In the genomic region with DNA sequence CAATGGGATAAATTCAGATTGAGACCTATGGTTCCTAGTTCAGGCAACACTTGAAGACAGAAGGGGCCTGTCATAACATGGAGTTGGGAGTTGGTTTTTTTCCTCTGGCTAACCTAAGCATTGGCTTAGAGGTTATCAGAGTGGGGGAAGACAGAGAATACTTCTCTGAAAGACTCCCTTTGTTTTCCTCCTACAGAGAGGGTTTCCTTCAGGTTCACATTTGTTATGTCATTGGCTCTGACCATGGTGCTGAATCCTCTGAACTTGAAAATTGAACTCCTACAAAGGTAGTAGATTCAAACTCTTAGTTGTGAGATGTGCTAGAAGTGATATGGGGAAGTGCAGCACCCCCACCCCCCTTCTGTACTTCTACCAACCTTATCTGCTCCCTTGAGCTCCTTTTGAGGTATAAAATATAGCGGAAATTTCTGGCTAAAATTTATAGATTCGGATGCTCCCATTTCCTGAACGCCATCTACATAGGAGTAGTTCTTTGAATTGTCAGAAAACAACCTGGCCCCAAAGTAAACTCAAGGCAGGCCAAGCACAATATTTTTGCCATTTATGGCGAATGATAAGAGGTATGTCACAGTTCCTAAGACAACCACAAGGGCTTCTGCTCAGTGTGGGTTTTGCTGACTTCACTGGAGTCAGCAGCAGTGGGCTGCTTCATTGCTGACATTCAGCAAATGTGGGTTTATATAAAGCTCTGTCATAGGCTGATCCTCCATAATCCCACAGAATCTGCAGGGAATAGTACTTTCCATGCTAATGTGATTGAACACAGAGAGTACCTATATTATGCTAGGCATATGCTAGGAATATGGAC, we compare ENCODE assay signal across 10 cellular contexts.
A peak's percentile ranks its signal among the peaks of the same experiment; 100 is the strongest.
DNase-seq lines count a peak whose midpoint lies in the region; ATAC-seq, FAIRE-seq and TF ChIP-seq lines count a peak whose summit lies in the region.
"Had no signal": no experiment of that assay in that cellular context is flagged by ENCODE, and none has a peak within 500 bp of the region (broad histone marks: within the 10 kb centered on the region; RNA-seq: fewer than 3 reads in every experiment).

No MANE protein-coding gene starts in this region.

- TF ChIP-seq EP300 in K562 (IDR thresholded peaks at IDR 0.05; ENCODE audit: low read length) (no peak), stomach (IDR thresholded peaks at IDR 0.05) (no peak)

- H3K27ac Mint-ChIP-seq in neural crest cell (ENCODE audit: unreplicated experiment) = no peak overlapping the region

- intact Hi-C loops in K562 (cut with micrococcal nuclease) = no loop called here
- intact Hi-C loops in stomach (cut with DNase I; ENCODE audit: low total_unique reads) = no loop called here

- peak; percentile 48; the same call in 2 of the 3 replicates for ATAC-seq in K562

- no peak overlapping the region for H3K4me3 Mint-ChIP-seq in neural crest cell

- peaks cover 2% of the 10 kb centered on the region for H3K36me3 Mint-ChIP-seq in neural crest cell (ENCODE audit: low read depth)

- H3K4me1 ChIP-seq in K562 (replicated peaks in 1 of 2; ENCODE audit: control insufficient read depth in 2 of 2, insufficient read depth in 2 of 2, low read length in 2 of 2) = no peaks in the 10 kb centered on the region
- peaks cover 0 to 8% (median 0%) of the 10 kb centered on the region in 4 donors for H3K4me1 ChIP-seq in stomach

- H3K9me3 ChIP-seq in K562 (replicated peaks; ENCODE audit: control insufficient read depth, insufficient read depth, low read depth, low read length) (no peaks in the 10 kb centered on the region), stomach (peaks cover 0 to 14% (median 9%) of the 10 kb centered on the region in 4 donors)

- TF ChIP-seq CTCF in K562 (IDR thresholded peaks at IDR 0.05 in 2 of 3, conservative IDR thresholded peaks at IDR 0.05 in 1 of 3; ENCODE audit: insufficient read depth in 2 of 3, low read depth in 1 of 3, low read length in 3 of 3) = no peak
- no peak for TF ChIP-seq CTCF in neural crest cell (conservative IDR thresholded peaks at IDR 0.05)
- no peak for TF ChIP-seq CTCF in stomach (IDR thresholded peaks at IDR 0.05)

- TF ChIP-seq POLR2A in K562 (conservative IDR thresholded peaks at IDR 0.05) (no peak), stomach (IDR thresholded peaks at IDR 0.05) (no peak)

- H3K27me3 ChIP-seq in K562 (ENCODE audit: control insufficient read depth in 2 of 2, insufficient read depth in 2 of 2, low read length in 2 of 2) = 0 out of 5 replicates have a peak, but pooled peaks cover 0 to 4% of the 10 kb centered on the region in 2 experiments
- no peaks in the 10 kb centered on the region for H3K27me3 ChIP-seq in stomach

- H3K27me3 Mint-ChIP-seq in neural crest cell (ENCODE audit: low read depth) = peaks cover 13% of the 10 kb centered on the region

- H4K20me1 ChIP-seq in K562 (replicated peaks; ENCODE audit: control insufficient read depth, insufficient read depth, low read length) = no peaks in the 10 kb centered on the region

- H3K9me1 ChIP-seq in K562 (ENCODE audit: control insufficient read depth, insufficient read depth, low read length) = no peaks in the 10 kb centered on the region

- H3K4me1 Mint-ChIP-seq in neural crest cell = peaks cover 5% of the 10 kb centered on the region

- H3K4me2 ChIP-seq in K562 (ENCODE audit: insufficient read depth, low read length) = no peak overlapping the region

- WGBS in K562 (ENCODE audit: insufficient coverage, low coverage, missing lambda C conversion rate) = 3% methylated on average over 4 of the region's 4 CpGs
- WGBS in stomach, 5 donors = 75 to 85% (median 84%) methylated on average over 4 of the region's 4 CpGs

- TF ChIP-seq RAD21 in K562 (CRISPR knock-in tag; conservative IDR thresholded peaks at IDR 0.05 in 1 of 2, IDR thresholded peaks at IDR 0.05 in 1 of 2) = no peak

- peaks cover 2% of the 10 kb centered on the region for H3K9me3 Mint-ChIP-seq in neural crest cell

- peak; percentile 20 for DNase-seq in SIG-M5 treated with dmso at 0.1 percent for 504 hours (lab: John Stamatoyannopoulos, UW; ENCODE audit: unreplicated experiment)
- DNase-seq in SIG-M5 (lab: John Stamatoyannopoulos, UW) = no peak
- peak; percentile 46 for DNase-seq in NCI-H82 treated with DMSO at 0.1 percent for 48 hours (lab: John Stamatoyannopoulos, UW; ENCODE audit: unreplicated experiment)
- peak in 1 of 4 experiments; percentile 57 for DNase-seq in K562 (ENCODE audit: extremely low read depth in 1 of 4, low spot score in 3 of 4)
- DNase-seq in neural crest cell (ENCODE audit: low read depth, low spot score) = peak; percentile 35
- DNase-seq in T-helper 9 cell = no peak
- DNase-seq in 8988T = no peak
- no peak for DNase-seq in stomach
- DNase-seq: NCI-H1092, T-helper 1 cell had no signal

- no peaks in the 10 kb centered on the region for H3K79me2 ChIP-seq in K562 (ENCODE audit: control insufficient read depth, insufficient read depth, low read length)

- H3K27ac ChIP-seq in K562 (ENCODE audit: extremely low read depth, low read depth, low read length) (no peak overlapping the region), stomach (no peak overlapping the region)

- H3K9ac ChIP-seq in K562 (ENCODE audit: insufficient read depth in 1 of 2, low read depth in 2 of 2, low read length in 2 of 2) = no peak overlapping the region

- H3K36me3 ChIP-seq in K562 (ENCODE audit: control insufficient read depth, insufficient read depth, low read length) (no peaks in the 10 kb centered on the region), stomach (peaks cover 22 to 99% (median 97%) of the 10 kb centered on the region in 4 donors)

- FAIRE-seq in K562 (lab: Jason Lieb, UNC) = peak; percentile 72

- BruUV-seq in K562 (replicated peaks; lab: Mats Ljungman, UMichigan) = no TSS peak

- in situ Hi-C loops in K562 (cut with MboI) = no loop called here

- CTCF ChIA-PET in K562 (lab: Yijun Ruan, JAX; ENCODE audit: low intra/inter-chr PET ratio) = no interaction called here

- no peak overlapping the region for H3K4me3 ChIP-seq in K562
- no peak overlapping the region for H3K4me3 ChIP-seq in stomach

- POLR2A ChIA-PET in K562 (lab: Yijun Ruan, JAX) = no interaction called here

- H2AFZ ChIP-seq in K562 (ENCODE audit: low read depth, low read length) = no peak overlapping the region

TF ChIP-seq in K562, 482 proteins besides CTCF, POLR2A, EP300 and RAD21 (continues in another document):
- peak; percentile 75 for TF ChIP-seq CREM (IDR thresholded peaks at IDR 0.05; ENCODE audit: low read depth)
- TF ChIP-seq, protein P1, sequence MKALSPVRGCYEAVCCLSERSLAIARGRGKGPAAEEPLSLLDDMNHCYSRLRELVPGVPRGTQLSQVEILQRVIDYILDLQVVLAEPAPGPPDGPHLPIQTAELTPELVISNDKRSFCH (CRISPR knock-in tag; IDR thresholded peaks at IDR 0.05) = no peak
- TF ChIP-seq, protein P1 (tag; IDR thresholded peaks at IDR 0.05) = no peak
- TF ChIP-seq MAZ (CRISPR knock-in tag; conservative IDR thresholded peaks at IDR 0.05 in 1 of 2, IDR thresholded peaks at IDR 0.05 in 1 of 2) = peak in 1 of 2 experiments; percentile 40; a peak in 1 of 4 replicates
- TF ChIP-seq EHMT2 (IDR thresholded peaks at IDR 0.05) = peak; percentile 99
- 0 out of 2 replicates have a peak, but pooled peaks have one; percentile 36 for TF ChIP-seq ZNF197 (CRISPR knock-in tag; IDR thresholded peaks at IDR 0.05; ENCODE audit: low read depth)
- TF ChIP-seq PCBP1 (IDR thresholded peaks at IDR 0.05; ENCODE audit: low read depth, low read length, poor library complexity, severe bottlenecking) = no peak
- TF ChIP-seq CEBPG (CRISPR knock-in tag; IDR thresholded peaks at IDR 0.05) = no peak
- TF ChIP-seq CEBPG (tag; conservative IDR thresholded peaks at IDR 0.05 in 1 of 2, IDR thresholded peaks at IDR 0.05 in 1 of 2) = no peak
- peak in 1 of 2 experiments; percentile 14; a peak in 1 of 4 replicates for TF ChIP-seq SRF (CRISPR knock-in tag; IDR thresholded peaks at IDR 0.05)
- no peak for TF ChIP-seq BCL6 (CRISPR knock-in tag; IDR thresholded peaks at IDR 0.05)
- 0 out of 2 replicates have a peak, but pooled peaks have one; percentile 46 for TF ChIP-seq NR1H2 (CRISPR knock-in tag; IDR thresholded peaks at IDR 0.05)
- TF ChIP-seq MCM2 (IDR thresholded peaks at IDR 0.05; ENCODE audit: low read depth) = no peak
- TF ChIP-seq, protein P2, sequence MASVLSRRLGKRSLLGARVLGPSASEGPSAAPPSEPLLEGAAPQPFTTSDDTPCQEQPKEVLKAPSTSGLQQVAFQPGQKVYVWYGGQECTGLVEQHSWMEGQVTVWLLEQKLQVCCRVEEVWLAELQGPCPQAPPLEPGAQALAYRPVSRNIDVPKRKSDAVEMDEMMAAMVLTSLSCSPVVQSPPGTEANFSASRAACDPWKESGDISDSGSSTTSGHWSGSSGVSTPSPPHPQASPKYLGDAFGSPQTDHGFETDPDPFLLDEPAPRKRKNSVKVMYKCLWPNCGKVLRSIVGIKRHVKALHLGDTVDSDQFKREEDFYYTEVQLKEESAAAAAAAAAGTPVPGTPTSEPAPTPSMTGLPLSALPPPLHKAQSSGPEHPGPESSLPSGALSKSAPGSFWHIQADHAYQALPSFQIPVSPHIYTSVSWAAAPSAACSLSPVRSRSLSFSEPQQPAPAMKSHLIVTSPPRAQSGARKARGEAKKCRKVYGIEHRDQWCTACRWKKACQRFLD (CRISPR knock-in tag; IDR thresholded peaks at IDR 0.05) = peak; percentile 53; the same call in 1 of the 2 replicates
- TF ChIP-seq MIER1 (IDR thresholded peaks at IDR 0.05; ENCODE audit: low read depth) = peak; percentile 96
- no peak for TF ChIP-seq ATF1 (CRISPR knock-in tag; IDR thresholded peaks at IDR 0.05)
- 0 out of 2 replicates have a peak, but pooled peaks have one; percentile 36 for TF ChIP-seq ATF1 (tag; IDR thresholded peaks at IDR 0.05)
- TF ChIP-seq, protein P3, sequence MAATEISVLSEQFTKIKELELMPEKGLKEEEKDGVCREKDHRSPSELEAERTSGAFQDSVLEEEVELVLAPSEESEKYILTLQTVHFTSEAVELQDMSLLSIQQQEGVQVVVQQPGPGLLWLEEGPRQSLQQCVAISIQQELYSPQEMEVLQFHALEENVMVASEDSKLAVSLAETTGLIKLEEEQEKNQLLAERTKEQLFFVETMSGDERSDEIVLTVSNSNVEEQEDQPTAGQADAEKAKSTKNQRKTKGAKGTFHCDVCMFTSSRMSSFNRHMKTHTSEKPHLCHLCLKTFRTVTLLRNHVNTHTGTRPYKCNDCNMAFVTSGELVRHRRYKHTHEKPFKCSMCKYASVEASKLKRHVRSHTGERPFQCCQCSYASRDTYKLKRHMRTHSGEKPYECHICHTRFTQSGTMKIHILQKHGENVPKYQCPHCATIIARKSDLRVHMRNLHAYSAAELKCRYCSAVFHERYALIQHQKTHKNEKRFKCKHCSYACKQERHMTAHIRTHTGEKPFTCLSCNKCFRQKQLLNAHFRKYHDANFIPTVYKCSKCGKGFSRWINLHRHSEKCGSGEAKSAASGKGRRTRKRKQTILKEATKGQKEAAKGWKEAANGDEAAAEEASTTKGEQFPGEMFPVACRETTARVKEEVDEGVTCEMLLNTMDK (IDR thresholded peaks at IDR 0.05; ENCODE audit: borderline replicate concordance, insufficient read depth, low read depth, low read length, poor library complexity, severe bottlenecking) = peak; percentile 20

Comparison
In these comparisons a context has a peak if more than half of its experiments do, and no peak if none do; other contexts are left out.
1. DNase-seq: peak in SIG-M5 treated with dmso at 0.1 percent for 504 hours (single experiment), NCI-H82 treated with DMSO at 0.1 percent for 48 hours (single experiment) and neural crest cell (single experiment); none in SIG-M5 (single experiment), T-helper 9 cell (single experiment), 8988T (single experiment) and stomach (single experiment).